In genomic region chr18:6994719-6995430, GRCh38 we compare ENCODE assay signal across 15 cellular contexts.
DNase-seq lines count a peak whose midpoint lies in the region; ATAC-seq and TF ChIP-seq lines count a peak whose summit lies in the region.
"Had no signal": no experiment of that assay in that cellular context is flagged by ENCODE, and none has a peak within 500 bp of the region (broad histone marks: within the 10 kb centered on the region; RNA-seq: fewer than 3 reads in every experiment).

No MANE protein-coding gene starts in this region.

- no peak overlapping the region for H3K4me3 Mint-ChIP-seq in CD4-positive, alpha-beta memory T cell
- H3K4me3 Mint-ChIP-seq: activated B cell treated with CpG ODN at 0.5 μM for 24 hours; stimulated activated naive CD8-positive, alpha-beta T cell treated with anti-CD3 and anti-CD28 coated beads, Interleukin-15, amount 100 ng/mL, for 72 hours had no signal

- H3K4me3 ChIP-seq in GM23248: peak overlapping the region; percentile 45
- no peak overlapping the region for H3K4me3 ChIP-seq in smooth muscle cell
- H3K4me3 ChIP-seq in CD4-positive, alpha-beta memory T cell (ENCODE audit: low read length in 2 of 2): no peak overlapping the region
- H3K4me3 ChIP-seq in Karpas-422 (ENCODE audit: low read length): no peak overlapping the region
- H3K4me3 ChIP-seq: pancreas had no signal

- peak overlapping the region; percentile 32 for H3K9ac ChIP-seq in GM23248
- peak overlapping the region; percentile 22 for H3K9ac ChIP-seq in smooth muscle cell (ENCODE audit: low read depth)
- H3K9ac ChIP-seq in Karpas-422 (ENCODE audit: low read length): no peak overlapping the region

- H3F3A ChIP-seq in GM23248 (ENCODE audit: insufficient read depth) (no peaks in the 10 kb centered on the region), smooth muscle cell (ENCODE audit: low read depth) (no peaks in the 10 kb centered on the region)

- H3K4me1 Mint-ChIP-seq in CD4-positive, alpha-beta memory T cell: peaks cover 0 to 5% (median 0%) of the 10 kb centered on the region in 4 donors
- H3K4me1 Mint-ChIP-seq: activated B cell treated with CpG ODN at 0.5 μM for 24 hours; stimulated activated naive CD8-positive, alpha-beta T cell treated with anti-CD3 and anti-CD28 coated beads, Interleukin-15, amount 100 ng/mL, for 72 hours had no signal

- H3K27ac Mint-ChIP-seq in CD4-positive, alpha-beta memory T cell: no peak overlapping the region
- H3K27ac Mint-ChIP-seq: activated B cell treated with CpG ODN at 0.5 μM for 24 hours; stimulated activated naive CD8-positive, alpha-beta T cell treated with anti-CD3 and anti-CD28 coated beads, Interleukin-15, amount 100 ng/mL, for 72 hours had no signal

- H3K4me2 ChIP-seq in GM23248 (ENCODE audit: unreplicated experiment): peak overlapping the region; percentile 51
- H3K4me2 ChIP-seq in smooth muscle cell: no peak overlapping the region
- no peak overlapping the region for H3K4me2 ChIP-seq in Karpas-422 (ENCODE audit: low read depth, low read length, poor library complexity, severe bottlenecking)

- H3K9me3 ChIP-seq in GM23248 (ENCODE audit: low read depth) (no peaks in the 10 kb centered on the region), smooth muscle cell (replicated peaks; ENCODE audit: low read depth) (no peaks in the 10 kb centered on the region), Karpas-422 (ENCODE audit: low read length) (no peaks in the 10 kb centered on the region)
- H3K9me3 ChIP-seq in CD4-positive, alpha-beta memory T cell (ENCODE audit: control insufficient read depth in 1 of 2, low read length in 2 of 2): no peaks in the 10 kb centered on the region
- H3K9me3 ChIP-seq: pancreas had no signal

- 10% methylated on average over 7 of the region's 7 CpGs for WGBS in GM23248 (ENCODE audit: low coverage in 1 of 2, low lambda C conversion rate in 2 of 2, missing lambda C conversion rate in 2 of 2), 2 experiments
- WGBS in smooth muscle cell (ENCODE audit: low lambda C conversion rate): 61% methylated on average over 7 of the region's 7 CpGs

- intact Hi-C loops in CD4-positive, alpha-beta memory T cell (cut with micrococcal nuclease): no loop called here

- POLR2A ChIA-PET in CD4-positive, alpha-beta memory T cell (lab: Charles Lee; ENCODE audit: partially characterized antibody): interaction anchor here (0.6 kb wide), 1 partner anchor 119 kb away, joined by 4 read pairs; no protein-coding TSS in a partner anchor

- H3K36me3 ChIP-seq in GM23248 (ENCODE audit: low read depth) (no peaks in the 10 kb centered on the region), smooth muscle cell (ENCODE audit: low read depth) (no peaks in the 10 kb centered on the region), Karpas-422 (ENCODE audit: insufficient read depth, low read length) (no peaks in the 10 kb centered on the region)
- H3K36me3 ChIP-seq in CD4-positive, alpha-beta memory T cell (ENCODE audit: insufficient read depth, low read length): no peaks in the 10 kb centered on the region
- H3K36me3 ChIP-seq: pancreas had no signal

- H3K79me2 ChIP-seq in GM23248 (ENCODE audit: insufficient read depth): no peaks in the 10 kb centered on the region
- no peaks in the 10 kb centered on the region for H3K79me2 ChIP-seq in smooth muscle cell (ENCODE audit: low read depth)
- no peaks in the 10 kb centered on the region for H3K79me2 ChIP-seq in Karpas-422 (ENCODE audit: low read length)

- H3K9me2 ChIP-seq in GM23248 (ENCODE audit: insufficient read depth): no peaks in the 10 kb centered on the region
- H3K9me2 ChIP-seq in Karpas-422 (replicated peaks; ENCODE audit: insufficient read depth, low read length): no peaks in the 10 kb centered on the region

- no peaks in the 10 kb centered on the region for H3K36me3 Mint-ChIP-seq in CD4-positive, alpha-beta memory T cell

- no peaks in the 10 kb centered on the region for H3K27me3 ChIP-seq in GM23248 (replicated peaks; ENCODE audit: insufficient read depth)
- H3K27me3 ChIP-seq in foreskin keratinocyte: no peaks in the 10 kb centered on the region
- H3K27me3 ChIP-seq in smooth muscle cell (ENCODE audit: low read depth): no peaks in the 10 kb centered on the region
- no peaks in the 10 kb centered on the region for H3K27me3 ChIP-seq in CD4-positive, alpha-beta memory T cell (ENCODE audit: insufficient read depth, low read length)
- no peaks in the 10 kb centered on the region for H3K27me3 ChIP-seq in Karpas-422 (ENCODE audit: low read length)
- H3K27me3 ChIP-seq: pancreas had no signal

- TF ChIP-seq CTCF in foreskin keratinocyte (conservative IDR thresholded peaks at IDR 0.05): no peak
- TF ChIP-seq CTCF in smooth muscle cell (IDR thresholded peaks at IDR 0.05; ENCODE audit: borderline replicate concordance, insufficient read depth, poor library complexity, severe bottlenecking): no peak

- ATAC-seq in foreskin keratinocyte (peak; percentile 96), GM21390 (IDR thresholded peaks at IDR 0.05; ENCODE audit: unreplicated experiment) (no peak)
- ATAC-seq: stimulated activated naive CD8-positive, alpha-beta T cell treated with anti-CD3 and anti-CD28 coated beads, Interleukin-15, amount 100 ng/mL, for 72 hours had no signal

- peak overlapping the region; percentile 66 for H2AFZ ChIP-seq in GM23248
- H2AFZ ChIP-seq in smooth muscle cell (ENCODE audit: low read depth): no peak overlapping the region
- no peak overlapping the region for H2AFZ ChIP-seq in Karpas-422 (ENCODE audit: low read length)

- peaks cover 0 to 5% (median 0%) of the 10 kb centered on the region in 8 donors for H3K9me3 Mint-ChIP-seq in CD4-positive, alpha-beta memory T cell
- H3K9me3 Mint-ChIP-seq: activated B cell treated with CpG ODN at 0.5 μM for 24 hours had no signal

- no peaks in the 10 kb centered on the region for H4K20me1 ChIP-seq in GM23248 (ENCODE audit: insufficient read depth)
- H4K20me1 ChIP-seq in smooth muscle cell (ENCODE audit: low read depth): no peaks in the 10 kb centered on the region
- H4K20me1 ChIP-seq in Karpas-422 (ENCODE audit: insufficient read depth, low read depth, low read length): no peaks in the 10 kb centered on the region

- DNase-seq in GM23248: peak; percentile 62
- peak; percentile 41 for DNase-seq in SW480 (ENCODE audit: low spot score)
- DNase-seq in foreskin keratinocyte: peak; percentile 89 to 93
- no peak for DNase-seq in smooth muscle cell (lab: John Stamatoyannopoulos, UW; ENCODE audit: unreplicated experiment)
- no peak for DNase-seq in CD4-positive, alpha-beta memory T cell
- DNase-seq in NCI-H2227 treated with DMSO at 0.1 percent for 48 hours (lab: John Stamatoyannopoulos, UW): no peak
- DNase-seq in Karpas-422: no peak
- DNase-seq: activated B cell treated with CpG ODN at 0.5 μM for 24 hours; dermis blood vessel endothelial cell; hippocampal formation; pancreas; Right ventricle myocardium superior; stimulated activated CD4-positive, alpha-beta T cell treated with anti-CD3 and anti-CD28 coated beads, Interleukin-4, amount 100 ng/mL, for 4 hours; stimulated activated naive CD8-positive, alpha-beta T cell treated with anti-CD3 and anti-CD28 coated beads, Interleukin-15, amount 100 ng/mL, for 72 hours had no signal

- H3K4me1 ChIP-seq in GM23248 (ENCODE audit: insufficient read depth) (peaks cover 13% of the 10 kb centered on the region), foreskin keratinocyte (peaks cover 17% of the 10 kb centered on the region), smooth muscle cell (ENCODE audit: low read depth) (no peaks in the 10 kb centered on the region), Karpas-422 (ENCODE audit: low read length) (no peaks in the 10 kb centered on the region)
- no peaks in the 10 kb centered on the region for H3K4me1 ChIP-seq in CD4-positive, alpha-beta memory T cell (ENCODE audit: insufficient read depth, low read length)
- H3K4me1 ChIP-seq: pancreas had no signal

- H3K27me3 Mint-ChIP-seq in CD4-positive, alpha-beta memory T cell: no peaks in the 10 kb centered on the region
- H3K27me3 Mint-ChIP-seq: stimulated activated naive CD8-positive, alpha-beta T cell treated with anti-CD3 and anti-CD28 coated beads, Interleukin-15, amount 100 ng/mL, for 72 hours had no signal

- CTCF ChIA-PET in CD4-positive, alpha-beta memory T cell (lab: Charles Lee; ENCODE audit: partially characterized antibody): no interaction called here

- H3K27ac ChIP-seq in GM23248: peak overlapping the region; percentile 30; the same call in 1 of the 2 replicates
- H3K27ac ChIP-seq in foreskin keratinocyte: peak overlapping the region; percentile 88
- peak overlapping the region; percentile 64 for H3K27ac ChIP-seq in smooth muscle cell (ENCODE audit: low read depth)
- no peak overlapping the region for H3K27ac ChIP-seq in CD4-positive, alpha-beta memory T cell (ENCODE audit: low read depth, low read length)
- no peak overlapping the region for H3K27ac ChIP-seq in Karpas-422 (ENCODE audit: low read length)
- H3K27ac ChIP-seq: pancreas had no signal

- in situ Hi-C loops in GM23248 (cut with MboI): no loop called here

Comparison
In these comparisons a context has a peak if more than half of its experiments do, and no peak if none do; other contexts are left out.
1. DNase-seq: peak in GM23248 (single experiment), SW480 (single experiment) and foreskin keratinocyte (2 of 2); none in smooth muscle cell (single experiment), CD4-positive, alpha-beta memory T cell (0 of 5), NCI-H2227 treated with DMSO at 0.1 percent for 48 hours (single experiment) and Karpas-422 (single experiment).
2. H3K27ac ChIP-seq: peak in GM23248 (single experiment), foreskin keratinocyte (single experiment) and smooth muscle cell (single experiment); none in CD4-positive, alpha-beta memory T cell (single experiment) and Karpas-422 (single experiment).